ENCODE assay signal across 6 cellular contexts in genomic region chr12:46875095-46875494, GRCh38. TPM values are rescaled to one million over a fixed set of nuclear protein-coding genes. Genes with fewer than 3 reads are reported as not detected.
"Had no signal": no experiment of that assay in that cellular context is flagged by ENCODE, and none has a peak within 500 bp of the region (broad histone marks: within the 10 kb centered on the region; RNA-seq: fewer than 3 reads in every experiment).

No MANE protein-coding gene starts in this region.

- H3K4me1 Mint-ChIP-seq: GM23338, H9 had no signal

- ATAC-seq: GM23338, K562 had no signal

- H3K27ac Mint-ChIP-seq: GM23338, H9 had no signal

- H3K27ac ChIP-seq: HL-60 had no signal

- H3K4me3 ChIP-seq: GM23338, K562 had no signal

- DNase-seq: H9, KG1 had no signal

- H3K4me3 Mint-ChIP-seq: GM23338, H9 had no signal

- H2AFZ ChIP-seq: GM23338 had no signal

- H3K4me2 ChIP-seq: GM23338 had no signal

RNA-seq across cellular contexts. Expression of gene SLC38A4, which starts 49.3 kb away (rescaled TPM):
- total RNA-seq: HT1080 had no signal
- polyA plus RNA-seq: K562 had no signal
